In genomic region chr1:9929431-9930385, GRCh38 we compare ENCODE assay signal across 11 cellular contexts. TPM values are rescaled to one million over a fixed set of nuclear protein-coding genes. Genes with fewer than 3 reads are reported as not detected.
A peak's percentile ranks its signal among the peaks of the same experiment; 100 is the strongest.
DNase-seq lines count a peak whose midpoint lies in the region; ATAC-seq and TF ChIP-seq lines count a peak whose summit lies in the region.
"Had no signal": no experiment of that assay in that cellular context is flagged by ENCODE, and none has a peak within 500 bp of the region (broad histone marks: within the 10 kb centered on the region; RNA-seq: fewer than 3 reads in every experiment).

No MANE protein-coding gene starts in this region.

- ATAC-seq in GM19035 (IDR thresholded peaks at IDR 0.05; ENCODE audit: unreplicated experiment) (no peak), HG03039 (IDR thresholded peaks at IDR 0.05; ENCODE audit: unreplicated experiment) (no peak)

- DNase-seq in DMS153 treated with DMSO at 0.1 percent for 48 hours (lab: John Stamatoyannopoulos, UW; ENCODE audit: unreplicated experiment) (peak; percentile 37), RPMI7951 (ENCODE audit: low read depth) (peak; percentile 54), fibroblast of pulmonary artery (ENCODE audit: low read depth) (peak; percentile 31), midbrain (lab: John Stamatoyannopoulos, UW) (peak; percentile 83), NCI-H128 (lab: John Stamatoyannopoulos, UW; ENCODE audit: unreplicated experiment) (no peak)
- no peak for DNase-seq in activated T-cell treated with anti-CD3 and anti-CD28 coated beads, Interleukin-2, amount 50 U/mL, for 1 hour
- DNase-seq: esophagus squamous epithelium, kidney glomerular epithelial cell, NCI-H446 treated with DMSO at 0.1 percent for 48 hours had no signal

- TF ChIP-seq CTCF in fibroblast of pulmonary artery (IDR thresholded peaks at IDR 0.05; ENCODE audit: low read length, missing control alignments), result no peak

- no peak overlapping the region for H3K4me3 ChIP-seq in fibroblast of pulmonary artery (replicated peaks; ENCODE audit: low read depth, low read length)
- H3K4me3 ChIP-seq: esophagus squamous epithelium had no signal

RNA-seq across cellular contexts. Expression of gene LZIC, which starts 13.5 kb away (rescaled TPM):
- total RNA-seq in RPMI7951 (2014; rRNA removed; shearing (Covaris generic)), result 61.9 and 72.8 TPM in 2 replicates

RNA-seq across cellular contexts. Expression of gene NMNAT1, which starts 13.6 kb away (rescaled TPM):
- total RNA-seq in RPMI7951 (2014; rRNA removed; shearing (Covaris generic)), result 7.6 and 17.2 TPM in 2 replicates

RNA-seq across cellular contexts. Expression of gene CTNNBIP1, which starts 19.6 kb away (rescaled TPM):
- 30.6 and 37.0 TPM in 2 replicates for total RNA-seq in RPMI7951 (2014; rRNA removed; shearing (Covaris generic))

Comparison
In these comparisons a context has a peak if more than half of its experiments do, and no peak if none do; other contexts are left out.
1. DNase-seq: peak in DMS153 treated with DMSO at 0.1 percent for 48 hours (single experiment), RPMI7951 (single experiment), fibroblast of pulmonary artery (single experiment) and midbrain (single experiment); none in NCI-H128 (single experiment) and activated T-cell treated with anti-CD3 and anti-CD28 coated beads, Interleukin-2, amount 50 U/mL, for 1 hour (single experiment).